16 cellular contexts compared by ENCODE assay signal in genomic region chr4:3423952-3424351, GRCh38.
"Had no signal": no experiment of that assay in that cellular context is flagged by ENCODE, and none has a peak within 500 bp of the region (broad histone marks: within the 10 kb centered on the region; RNA-seq: fewer than 3 reads in every experiment).

No MANE protein-coding gene starts in this region.

- DNase-seq: activated CD4-positive, alpha-beta memory T cell treated with anti-CD3 and anti-CD28 coated beads, Interleukin-2, amount 10 ng/mL, durations not matched to agents 7 days and 5 days; activated CD4-positive, alpha-beta T cell treated with anti-CD3 and anti-CD28 coated beads for 1 hour; activated CD4-positive, alpha-beta T cell treated with anti-CD3 and anti-CD28 coated beads, Interleukin-2, amount 10 ng/mL, durations not matched to agents 7 days and 5 days; activated naive CD4-positive, alpha-beta T cell treated with anti-CD3 and anti-CD28 coated beads for 36 hours; activated naive CD8-positive, alpha-beta T cell treated with anti-CD3 and anti-CD28 coated beads for 36 hours; activated T-cell treated with anti-CD3 and anti-CD28 coated beads, Interleukin-2, amount 50 U/mL, for 72 hours; adrenal gland; aorta; brain microvascular endothelial cell; dorsolateral prefrontal cortex; effector memory CD4-positive, alpha-beta T cell; mammary epithelial cell; ovary; stimulated activated CD4-positive, alpha-beta T cell treated with anti-CD3 and anti-CD28 coated beads, Interleukin-4, amount 100 ng/mL, for 24 hours; T-helper 2 cell; trophoblast cell had no signal
